ENCODE assay signal across 18 cellular contexts in genomic region chr3:169666501-169667379, GRCh38. TPM values are rescaled to one million over a fixed set of nuclear protein-coding genes. Genes with fewer than 3 reads are reported as not detected.
DNase-seq lines count a peak whose midpoint lies in the region; ATAC-seq and TF ChIP-seq lines count a peak whose summit lies in the region.
"Had no signal": no experiment of that assay in that cellular context is flagged by ENCODE, and none has a peak within 500 bp of the region (broad histone marks: within the 10 kb centered on the region; RNA-seq: fewer than 3 reads in every experiment).

No MANE protein-coding gene starts in this region.

- DNase-seq in ELF-1 (ENCODE audit: low read depth, low spot score) (peak; percentile 50), T-helper 17 cell (no peak), progenitor cell of endocrine pancreas (ENCODE audit: low spot score, unreplicated experiment) (peak; percentile 56), omental fat pad (ENCODE audit: low spot score) (no peak)
- DNase-seq: activated CD4-positive, alpha-beta memory T cell treated with anti-CD3 and anti-CD28 coated beads for 36 hours; CD8-positive, alpha-beta memory T cell; foreskin melanocyte; NCI-H1105; NCI-H510A treated with DMSO at 0.1 percent for 48 hours; RPMI8226; stimulated activated CD4-positive, alpha-beta T cell treated with anti-CD3 and anti-CD28 coated beads, Interleukin-2, amount 100 ng/mL, for 48 hours; T-helper 9 cell had no signal

- H3K36me3 ChIP-seq in iPS-18a (ENCODE audit: control insufficient read depth, low read depth, low read length) = no peaks in the 10 kb centered on the region

- peaks cover 76% of the 10 kb centered on the region for H3K27me3 ChIP-seq in iPS-18a (ENCODE audit: control insufficient read depth, insufficient read depth, low read length)

- peak overlapping the region; percentile 74 for H3K4me3 ChIP-seq in iPS-18a (ENCODE audit: low read length)

- H3K27ac ChIP-seq in iPS-18a (ENCODE audit: low read length) = no peak overlapping the region

- H3K4me1 Mint-ChIP-seq in T-helper 17 cell (peaks cover 19% of the 10 kb centered on the region), progenitor cell of endocrine pancreas (ENCODE audit: low read depth) (peaks cover 39% of the 10 kb centered on the region)

- ATAC-seq in T-helper 17 cell (no peak), HG02852 (IDR thresholded peaks at IDR 0.05; ENCODE audit: unreplicated experiment) (no peak), omental fat pad (ENCODE audit: low FRiP score) (no peak), HG02884 (IDR thresholded peaks at IDR 0.05; ENCODE audit: unreplicated experiment) (no peak)
- ATAC-seq: left lobe of liver had no signal

- H3K9me3 ChIP-seq in T-helper 17 cell (ENCODE audit: control insufficient read depth, low read length, poor library complexity, severe bottlenecking) (no peaks in the 10 kb centered on the region), iPS-18a (ENCODE audit: control insufficient read depth, low read depth, low read length) (no peaks in the 10 kb centered on the region)

- peaks cover 49% of the 10 kb centered on the region for H3K4me1 ChIP-seq in iPS-18a (ENCODE audit: control insufficient read depth, low read depth, low read length)

- H3K4me3 Mint-ChIP-seq in T-helper 17 cell = no peak overlapping the region
- H3K4me3 Mint-ChIP-seq in progenitor cell of endocrine pancreas (ENCODE audit: low read depth) = peak overlapping the region; percentile 85
- H3K4me3 Mint-ChIP-seq: activated CD4-positive, alpha-beta memory T cell treated with anti-CD3 and anti-CD28 coated beads for 36 hours; dendritic cell treated with granulocyte-macrophage colony-stimulating factor and Interleukin-4, amounts not matched to agents 40 ng/mL and 50 ng/mL, for 4 days had no signal

- no peaks in the 10 kb centered on the region for H3K9me3 Mint-ChIP-seq in progenitor cell of endocrine pancreas (ENCODE audit: low read depth)
- H3K9me3 Mint-ChIP-seq: activated CD4-positive, alpha-beta memory T cell treated with anti-CD3 and anti-CD28 coated beads for 36 hours; dendritic cell treated with granulocyte-macrophage colony-stimulating factor and Interleukin-4, amounts not matched to agents 40 ng/mL and 50 ng/mL, for 4 days had no signal

- no peak overlapping the region for H3K9ac ChIP-seq in iPS-18a (ENCODE audit: low read length)

- no peak for TF ChIP-seq CTCF in progenitor cell of endocrine pancreas (IDR thresholded peaks at IDR 0.05; ENCODE audit: unreplicated experiment)
- no peak for TF ChIP-seq CTCF in omental fat pad (IDR thresholded peaks at IDR 0.05)

- peak overlapping the region; percentile 51 for H3K27ac Mint-ChIP-seq in T-helper 17 cell
- H3K27ac Mint-ChIP-seq in progenitor cell of endocrine pancreas = peak overlapping the region; percentile 97
- H3K27ac Mint-ChIP-seq: activated CD4-positive, alpha-beta memory T cell treated with anti-CD3 and anti-CD28 coated beads for 36 hours; dendritic cell treated with granulocyte-macrophage colony-stimulating factor and Interleukin-4, amounts not matched to agents 40 ng/mL and 50 ng/mL, for 4 days; stimulated activated naive CD8-positive, alpha-beta T cell treated with anti-CD3 and anti-CD28 coated beads, Interleukin-15, Interleukin-2, amounts not matched to agents 100 ng/mL and 50 ng/mL, for 24 hours had no signal

- H3K27me3 Mint-ChIP-seq in T-helper 17 cell (peaks cover 84% of the 10 kb centered on the region), progenitor cell of endocrine pancreas (peaks cover 12% of the 10 kb centered on the region)

- H3K36me3 Mint-ChIP-seq in T-helper 17 cell (ENCODE audit: low read depth) (peaks cover 12% of the 10 kb centered on the region), progenitor cell of endocrine pancreas (ENCODE audit: insufficient read depth) (no peaks in the 10 kb centered on the region)
- H3K36me3 Mint-ChIP-seq: activated CD4-positive, alpha-beta memory T cell treated with anti-CD3 and anti-CD28 coated beads for 36 hours; CD8-positive, alpha-beta memory T cell had no signal

RNA-seq across cellular contexts. Expression of gene MECOM, which starts 3.2 kb away (rescaled TPM):
- total RNA-seq in T-helper 17 cell = 1 to 10 TPM in 1 of 2 donors, under 1 TPM in 1; 0.70 to 1.2 TPM
- total RNA-seq in progenitor cell of endocrine pancreas = 186 and 195 TPM in 2 replicates
- 10 to 100 TPM in 3 of 4 donors, 1 to 10 TPM in 1; 5.9 to 66.2 (median 18.9) TPM for total RNA-seq in omental fat pad
- total RNA-seq: activated CD4-positive, alpha-beta memory T cell treated with anti-CD3 and anti-CD28 coated beads for 36 hours; CD8-positive, alpha-beta memory T cell had no signal

Comparison
In these comparisons a context has a peak if more than half of its experiments do, and no peak if none do; other contexts are left out.
1. DNase-seq: peak in ELF-1 (single experiment) and progenitor cell of endocrine pancreas (single experiment); none in T-helper 17 cell (0 of 3) and omental fat pad (single experiment).